1 cellular context compared by ENCODE assay signal in genomic region chr6:136784910-136785746, GRCh38.
TF ChIP-seq lines count a peak whose summit lies in the region.

No MANE protein-coding gene starts in this region.

TF ChIP-seq in GM23338, 12 proteins besides CTCF, POLR2A, EP300 and RAD21 (continued from another document):
- TF ChIP-seq ZNF462 (CRISPR knock-in tag; IDR thresholded peaks at IDR 0.05) = no peak
